ENCODE assay signal across 18 cellular contexts in the genomic region with DNA sequence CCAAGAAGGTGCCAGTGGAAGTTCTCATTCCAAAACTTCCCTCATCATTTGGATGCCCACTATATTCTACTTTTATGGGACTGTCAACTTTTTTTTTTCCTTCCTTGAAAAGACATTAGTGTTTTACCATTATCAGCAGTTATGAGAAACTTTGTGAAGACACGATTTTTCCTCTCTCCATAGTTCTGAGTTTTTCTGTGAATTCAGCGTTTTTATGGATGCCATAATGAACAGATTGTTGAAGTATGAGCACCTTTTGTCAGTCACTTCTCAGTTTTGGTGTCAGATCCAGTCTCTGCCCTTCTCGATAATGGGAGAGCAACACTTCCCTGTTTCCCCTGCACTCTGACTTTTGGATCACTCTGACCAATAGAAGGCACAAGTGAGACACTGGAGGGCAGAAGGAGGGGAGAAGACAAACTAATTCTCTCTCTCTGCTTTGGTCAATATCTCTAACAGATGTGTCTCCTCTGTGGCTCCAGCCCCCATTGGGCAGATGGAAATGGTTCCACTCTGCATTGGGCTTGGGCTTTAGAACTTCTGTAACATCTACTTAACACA. TPM values are rescaled to one million over a fixed set of nuclear protein-coding genes. Genes with fewer than 3 reads are reported as not detected.
DNase-seq lines count a peak whose midpoint lies in the region; ATAC-seq, FAIRE-seq and TF ChIP-seq lines count a peak whose summit lies in the region.
"Had no signal": no experiment of that assay in that cellular context is flagged by ENCODE, and none has a peak within 500 bp of the region (broad histone marks: within the 10 kb centered on the region; RNA-seq: fewer than 3 reads in every experiment).

No MANE protein-coding gene starts in this region.

- in situ Hi-C loops in K562 (cut with MboI), result no loop called here

- TF ChIP-seq CTCF in GM23338 (conservative IDR thresholded peaks at IDR 0.05; ENCODE audit: low read depth in 2 of 2), result peak in 1 of 2 experiments; percentile 60; a peak in 2 of 4 replicates
- no peak for TF ChIP-seq CTCF in NB4 (IDR thresholded peaks at IDR 0.05; ENCODE audit: low read depth, low read length)
- TF ChIP-seq CTCF in K562 (IDR thresholded peaks at IDR 0.05 in 2 of 3, conservative IDR thresholded peaks at IDR 0.05 in 1 of 3; ENCODE audit: insufficient read depth in 2 of 3, low read depth in 1 of 3, low read length in 3 of 3), result peak in 2 of 3 experiments; percentile 12 to 35; a peak in 2 of 6 replicates
- peak in 2 of 4 donors; percentile 12 to 34 for TF ChIP-seq CTCF in right lobe of liver (IDR thresholded peaks at IDR 0.05)

- TF ChIP-seq POLR2A in NB4 (IDR thresholded peaks at IDR 0.05; ENCODE audit: extremely low read depth, insufficient read length), result no peak
- TF ChIP-seq POLR2A in K562 (conservative IDR thresholded peaks at IDR 0.05), result no peak
- TF ChIP-seq POLR2A in right lobe of liver (IDR thresholded peaks at IDR 0.05), result no peak
- TF ChIP-seq POLR2A in GM12892 (IDR thresholded peaks at IDR 0.05; ENCODE audit: low read depth, low read length), result no peak

- H3K4me1 ChIP-seq in GM23338 (ENCODE audit: insufficient read depth) (no peaks in the 10 kb centered on the region), K562 (replicated peaks in 1 of 2; ENCODE audit: control insufficient read depth in 2 of 2, insufficient read depth in 2 of 2, low read length in 2 of 2) (no peaks in the 10 kb centered on the region), right lobe of liver (no peaks in the 10 kb centered on the region)
- H3K4me1 ChIP-seq: SJCRH30 had no signal

- H3K79me2 ChIP-seq in GM23338 (replicated peaks; ENCODE audit: insufficient read depth), result no peaks in the 10 kb centered on the region
- H3K79me2 ChIP-seq in K562 (ENCODE audit: control insufficient read depth, insufficient read depth, low read length), result no peaks in the 10 kb centered on the region

- WGBS in K562 (ENCODE audit: insufficient coverage, low coverage, missing lambda C conversion rate), result 0% methylated on average over 2 of the region's 3 CpGs
- 72% methylated on average over 3 of the region's 3 CpGs for WGBS in right lobe of liver (ENCODE audit: insufficient coverage, low coverage, low lambda C conversion rate, missing lambda C conversion rate)

- peak overlapping the region; percentile 49 for H2AFZ ChIP-seq in GM23338
- H2AFZ ChIP-seq in K562 (ENCODE audit: low read depth, low read length), result peak overlapping the region; percentile 47
- H2AFZ ChIP-seq: PC-9 had no signal

- H3K36me3 Mint-ChIP-seq in GM23338 (ENCODE audit: low read depth), result no peaks in the 10 kb centered on the region

- no peak overlapping the region for H3K4me3 Mint-ChIP-seq in GM23338
- H3K4me3 Mint-ChIP-seq: T-helper 1 cell treated with Interleukin-12 subunit alpha and Interleukin-12 subunit beta and Interleukin-4 antibody, amounts not matched to agents 30 μg/mL and 1 μg/mL, for 36 hours had no signal

- no peaks in the 10 kb centered on the region for H3K9me3 Mint-ChIP-seq in GM23338
- H3K9me3 Mint-ChIP-seq: T-helper 1 cell treated with Interleukin-12 subunit alpha and Interleukin-12 subunit beta and Interleukin-4 antibody, amounts not matched to agents 30 μg/mL and 1 μg/mL, for 36 hours had no signal

- no peak for DNase-seq in GM23338 (ENCODE audit: low spot score)
- peak; percentile 9 for DNase-seq in NB4 (ENCODE audit: low read depth)
- peak in 2 of 4 experiments; percentile 10 to 36 for DNase-seq in K562 (ENCODE audit: extremely low read depth in 1 of 4, low spot score in 3 of 4)
- no peak for DNase-seq in right lobe of liver
- DNase-seq in GM12892 (ENCODE audit: insufficient read length), result no peak
- no peak for DNase-seq in left cardiac atrium
- DNase-seq: C1 segment of cervical spinal cord, DMS79 treated with DMSO at 0.1 percent for 48 hours, HCEC 1CT, NCI-H1694 treated with DMSO at 0.1 percent for 48 hours, NCI-H2107, NCI-H510A treated with DMSO at 0.1 percent for 48 hours, NCI-H774, PC-9, SJCRH30 had no signal

- no peak overlapping the region for H3K27ac ChIP-seq in GM23338 (ENCODE audit: low read depth)
- H3K27ac ChIP-seq in K562 (ENCODE audit: extremely low read depth, low read depth, low read length), result no peak overlapping the region
- H3K27ac ChIP-seq in right lobe of liver, result no peak overlapping the region
- H3K27ac ChIP-seq: KMS-11, PC-9, SJCRH30 had no signal

- H3K9me3 ChIP-seq in K562 (replicated peaks; ENCODE audit: control insufficient read depth, insufficient read depth, low read depth, low read length) (no peaks in the 10 kb centered on the region), right lobe of liver (no peaks in the 10 kb centered on the region)
- H3K9me3 ChIP-seq: SJCRH30 had no signal

- H3K4me3 ChIP-seq in GM23338, result no peak overlapping the region
- no peak overlapping the region for H3K4me3 ChIP-seq in NB4 (ENCODE audit: low read depth, low read length)
- H3K4me3 ChIP-seq in K562, result no peak overlapping the region
- H3K4me3 ChIP-seq in right lobe of liver, result no peak overlapping the region
- H3K4me3 ChIP-seq: PC-9, SJCRH30 had no signal

- BruUV-seq in K562 (replicated peaks; lab: Mats Ljungman, UMichigan), result no TSS peak

- H3K27me3 Mint-ChIP-seq in GM23338 (ENCODE audit: insufficient read depth, low read depth, poor library complexity), result peaks cover 2% of the 10 kb centered on the region

- POLR2A ChIA-PET in K562 (lab: Yijun Ruan, JAX), result interaction anchor here (0.5 kb wide), 1 partner anchor 44 kb away, joined by 3 read pairs; no protein-coding TSS in a partner anchor

- TF ChIP-seq EP300 in K562 (IDR thresholded peaks at IDR 0.05; ENCODE audit: low read length), result no peak

- no peaks in the 10 kb centered on the region for H3K9me1 ChIP-seq in K562 (ENCODE audit: control insufficient read depth, insufficient read depth, low read length)

- H3F3A ChIP-seq in GM23338 (replicated peaks; ENCODE audit: low read depth), result no peaks in the 10 kb centered on the region

- ATAC-seq in GM23338 (no peak), K562 (peak; percentile 79), right lobe of liver (peak in 3 of 4 donors; percentile 44 to 58 (median 49)), left cardiac atrium (no peak), GM21526 (IDR thresholded peaks at IDR 0.05; ENCODE audit: low FRiP score, unreplicated experiment) (no peak)

- FAIRE-seq in K562 (lab: Jason Lieb, UNC), result no peak
- FAIRE-seq in GM12892 (lab: Jason Lieb, UNC), result no peak

- no peak overlapping the region for H3K4me2 ChIP-seq in GM23338
- H3K4me2 ChIP-seq in K562 (ENCODE audit: insufficient read depth, low read length), result no peak overlapping the region
- H3K4me2 ChIP-seq: KMS-11, PC-9 had no signal

- H4K20me1 ChIP-seq in GM23338 (replicated peaks; ENCODE audit: insufficient read depth) (no peaks in the 10 kb centered on the region), K562 (replicated peaks; ENCODE audit: control insufficient read depth, insufficient read depth, low read length) (no peaks in the 10 kb centered on the region)

- H3K36me3 ChIP-seq in GM23338 (ENCODE audit: insufficient read depth) (no peaks in the 10 kb centered on the region), K562 (ENCODE audit: control insufficient read depth, insufficient read depth, low read length) (no peaks in the 10 kb centered on the region), right lobe of liver (no peaks in the 10 kb centered on the region)
- H3K36me3 ChIP-seq: SJCRH30 had no signal

- no peak overlapping the region for H3K27ac Mint-ChIP-seq in GM23338
- H3K27ac Mint-ChIP-seq: T-helper 1 cell treated with Interleukin-12 subunit alpha and Interleukin-12 subunit beta and Interleukin-4 antibody, amounts not matched to agents 30 μg/mL and 1 μg/mL, for 36 hours had no signal

- H3K4me1 Mint-ChIP-seq in GM23338, result no peaks in the 10 kb centered on the region

- H3K9ac ChIP-seq in K562 (ENCODE audit: insufficient read depth in 1 of 2, low read depth in 2 of 2, low read length in 2 of 2), result no peak overlapping the region
- H3K9ac ChIP-seq: KMS-11 had no signal

- H3K27me3 ChIP-seq in GM23338 (ENCODE audit: insufficient read depth) (no peaks in the 10 kb centered on the region), K562 (ENCODE audit: control insufficient read depth in 2 of 2, insufficient read depth in 2 of 2, low read length in 2 of 2) (no peaks in the 10 kb centered on the region), right lobe of liver (no peaks in the 10 kb centered on the region)
- H3K27me3 ChIP-seq: SJCRH30 had no signal

- CTCF ChIA-PET in K562 (lab: Yijun Ruan, JAX; ENCODE audit: low intra/inter-chr PET ratio), result no interaction called here

- TF ChIP-seq RAD21 in K562 (CRISPR knock-in tag; conservative IDR thresholded peaks at IDR 0.05 in 1 of 2, IDR thresholded peaks at IDR 0.05 in 1 of 2), result peak; percentile 31 to 65

- intact Hi-C loops in K562 (cut with micrococcal nuclease), result no loop called here
- intact Hi-C loops in right lobe of liver (cut with DNase I), result no loop called here
- intact Hi-C loops in left cardiac atrium (cut with DNase I), result no loop called here

- no peaks in the 10 kb centered on the region for H3K9me2 ChIP-seq in GM23338 (ENCODE audit: insufficient read depth)

TF ChIP-seq in K562, 482 proteins besides CTCF, POLR2A, EP300 and RAD21 (continues in another document):
- TF ChIP-seq MAFG (tag; conservative IDR thresholded peaks at IDR 0.05) (0 out of 2 replicates have a peak, but pooled peaks have one; percentile 58), FUS (optimal IDR thresholded peaks at IDR 0.05; ENCODE audit: low read depth, low read length) (no peak)

RNA-seq across cellular contexts. Expression of a gene that starts 53.5 kb away (rescaled TPM):
- 217 and 255 TPM in 2 replicates for total RNA-seq in GM23338 (2014; rRNA removed; shearing (Covaris generic))
- polyA plus RNA-seq in GM23338 (2016; fragmentation: Nextera tagmentation; extraction: Ambion mirVana) (76.7 and 79.6 TPM in 2 replicates), K562 (2011; rRNA removed) (3.6 and 15.6 TPM in 2 replicates), K562 (2014; fragmentation: Illumina TruSeq; extraction: Trizol) (13.0 and 17.0 TPM in 2 replicates), K562 (2014; fragmentation: Nextera tagmentation; extraction: Ambion mirVana) (10 to 100 TPM; 10.2 to 11.2 TPM), K562 (2014; rRNA removed) (7.4 and 11.8 TPM in 2 replicates)
- total RNA-seq in K562 (2011; cell fraction: chromatin; rRNA removed; ENCODE audit: low replicate concordance), result 74.3 and 88.7 TPM in 2 replicates
- 48.4 and 49.6 TPM in 2 replicates for total RNA-seq in K562 (2011; cell fraction: nucleolus; rRNA removed)
- 56.4 and 73.1 TPM in 2 replicates for total RNA-seq in K562 (2011; cell fraction: nucleoplasm; rRNA removed)
- total RNA-seq in K562 (2014; rRNA removed) (9.9 and 11.8 TPM in 2 replicates), K562 (2014; rRNA removed; fragmentation: Illumina TruSeq; extraction: Trizol) (7.9 and 8.0 TPM in 2 replicates), K562 (2015; rRNA removed; fragmentation: Illumina TruSeq; extraction: Trizol) (9.6 and 11.7 TPM in 2 replicates), K562 (2021) (18.2 and 19.1 TPM in 2 replicates), right lobe of liver (1,000 to 10,000 TPM in 5 of 6 experiments, 100 to 1,000 TPM in 1; 938 to 2,279 (median 1,324) TPM), left cardiac atrium (100 to 1,000 TPM; 245 to 775 TPM)
- polyA plus RNA-seq in K562 (2011; cell fraction: cytosol; rRNA removed), result 4.5 and 12.3 TPM in 2 replicates
- polyA plus RNA-seq in K562 (2011; cell fraction: nucleus; rRNA removed), result 4.1 and 23.4 TPM in 2 replicates
- 24.4 and 71.0 TPM in 2 replicates for polyA plus RNA-seq in K562 (2012)
- 8.7 and 31.7 TPM in 2 replicates for polyA minus RNA-seq in K562 (2011; rRNA and poly(A)+ RNA removed)
- 28.9 and 42.8 TPM in 2 replicates for polyA minus RNA-seq in K562 (2011; cell fraction: cytosol; rRNA and poly(A)+ RNA removed)
- 2.9 and 8.5 TPM in 2 replicates for polyA minus RNA-seq in K562 (2011; cell fraction: nucleus; rRNA and poly(A)+ RNA removed)
- polyA plus RNA-seq in GM12892 (2012; ENCODE audit: missing spikeins), result 2.2 TPM

Comparison
In these comparisons a context has a peak if more than half of its experiments do, and no peak if none do; other contexts are left out.
1. ATAC-seq: peak in K562 (single experiment) and right lobe of liver (3 of 4); none in GM23338 (single experiment), left cardiac atrium (0 of 2) and GM21526 (single experiment).